1 cellular context compared by ENCODE assay signal in the genomic region with DNA sequence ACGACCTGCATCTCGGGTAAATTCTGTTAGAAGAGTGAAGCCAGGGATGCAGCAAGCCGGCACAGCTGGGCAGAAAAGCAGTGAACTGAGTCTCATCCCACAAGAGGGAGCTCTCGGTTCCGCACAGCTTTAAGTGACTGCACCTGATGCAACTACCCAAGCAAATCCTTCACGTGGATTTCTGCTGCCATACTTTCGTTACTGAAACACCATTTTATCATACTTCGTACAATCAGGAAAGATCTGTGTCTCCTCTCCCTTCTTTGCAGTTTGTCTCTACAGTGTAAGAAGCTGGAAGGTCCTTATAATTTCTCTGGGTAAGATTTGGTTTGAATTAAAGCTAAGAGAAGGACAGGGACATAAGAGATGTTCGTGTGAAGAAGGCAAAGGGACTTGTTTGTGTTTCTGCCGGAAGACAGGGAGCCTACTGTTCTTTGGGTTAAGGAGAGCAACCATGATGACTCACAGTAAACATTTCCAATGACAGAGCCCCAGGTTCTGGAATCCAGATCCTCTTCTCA.
TF ChIP-seq lines count a peak whose summit lies in the region.

No MANE protein-coding gene starts in this region.

TF ChIP-seq in HEK293, 187 proteins besides CTCF, POLR2A, EP300 and RAD21 (continued from another document):
- TF ChIP-seq ZNF518A (tag by site-specific recombination; conservative IDR thresholded peaks at IDR 0.05; ENCODE audit: low read depth) (peak; percentile 49; the same call in 1 of the 2 replicates), YY2 (tag by site-specific recombination; IDR thresholded peaks at IDR 0.05) (0 out of 2 replicates have a peak, but pooled peaks have one; percentile 35)
- TF ChIP-seq, protein P1, sequence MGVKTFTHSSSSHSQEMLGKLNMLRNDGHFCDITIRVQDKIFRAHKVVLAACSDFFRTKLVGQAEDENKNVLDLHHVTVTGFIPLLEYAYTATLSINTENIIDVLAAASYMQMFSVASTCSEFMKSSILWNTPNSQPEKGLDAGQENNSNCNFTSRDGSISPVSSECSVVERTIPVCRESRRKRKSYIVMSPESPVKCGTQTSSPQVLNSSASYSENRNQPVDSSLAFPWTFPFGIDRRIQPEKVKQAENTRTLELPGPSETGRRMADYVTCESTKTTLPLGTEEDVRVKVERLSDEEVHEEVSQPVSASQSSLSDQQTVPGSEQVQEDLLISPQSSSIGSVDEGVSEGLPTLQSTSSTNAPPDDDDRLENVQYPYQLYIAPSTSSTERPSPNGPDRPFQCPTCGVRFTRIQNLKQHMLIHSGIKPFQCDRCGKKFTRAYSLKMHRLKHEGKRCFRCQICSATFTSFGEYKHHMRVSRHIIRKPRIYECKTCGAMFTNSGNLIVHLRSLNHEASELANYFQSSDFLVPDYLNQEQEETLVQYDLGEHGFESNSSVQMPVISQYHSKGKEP (tag by site-specific recombination; IDR thresholded peaks at IDR 0.05): no peak
